ENCODE assay signal across 8 cellular contexts in genomic region chr3:62571916-62572315, GRCh38.
"Had no signal": no experiment of that assay in that cellular context is flagged by ENCODE, and none has a peak within 500 bp of the region (broad histone marks: within the 10 kb centered on the region; RNA-seq: fewer than 3 reads in every experiment).

No MANE protein-coding gene starts in this region.

- DNase-seq: GM23248, GOT3, H7, HFFc6 had no signal

- ATAC-seq: HCT116, HepG2 had no signal

- H2AFZ ChIP-seq: GM23248 had no signal

- H3K36me3 ChIP-seq: HAP-1 had no signal

- H3K9me3 ChIP-seq: HAP-1 had no signal

- H3K9ac ChIP-seq: GM23248 had no signal

- H3K27ac ChIP-seq: GM23248, HL-60 had no signal

- H3K4me1 ChIP-seq: HAP-1 had no signal

- H3K4me3 ChIP-seq: GM23248, HAP-1 had no signal
